In genomic region chr19:53991224-53992113, GRCh38 we compare ENCODE assay signal across 9 cellular contexts. TPM values are rescaled to one million over a fixed set of nuclear protein-coding genes. Genes with fewer than 3 reads are reported as not detected.
A peak's percentile ranks its signal among the peaks of the same experiment; 100 is the strongest.
DNase-seq lines count a peak whose midpoint lies in the region; ATAC-seq, FAIRE-seq and TF ChIP-seq lines count a peak whose summit lies in the region.
"Had no signal": no experiment of that assay in that cellular context is flagged by ENCODE, and none has a peak within 500 bp of the region (broad histone marks: within the 10 kb centered on the region; RNA-seq: fewer than 3 reads in every experiment).

Gene CACNG6 (plus strand): TSS chr19:53991637. CDS start chr19:53992878, 1,241 bp downstream.

- no peaks in the 10 kb centered on the region for H3K79me2 ChIP-seq in K562 (ENCODE audit: control insufficient read depth, insufficient read depth, low read length)
- no peaks in the 10 kb centered on the region for H3K79me2 ChIP-seq in mesendoderm (ENCODE audit: control insufficient read depth, insufficient read depth, low read length)

- peaks cover 38% of the 10 kb centered on the region for H3K27me3 Mint-ChIP-seq in HFFc6 (ENCODE audit: insufficient read depth)

- H4K5ac ChIP-seq in mesendoderm (ENCODE audit: low read length): no peak within 1 kb of the TSS

- no peak for TF ChIP-seq POLR2A in K562 (conservative IDR thresholded peaks at IDR 0.05)

- no peak for TF ChIP-seq RAD21 in K562 (CRISPR knock-in tag; conservative IDR thresholded peaks at IDR 0.05 in 1 of 2, IDR thresholded peaks at IDR 0.05 in 1 of 2)

- H3K4me3 Mint-ChIP-seq in HFFc6: peak within 1 kb of the TSS; percentile 57
- H3K4me3 Mint-ChIP-seq: activated CD8-positive, alpha-beta T cell treated with anti-CD3 and anti-CD28 coated beads, Interleukin-2, amount 10 ng/mL, durations not matched to agents 7 days and 5 days had no signal

- H3K27me3 ChIP-seq in AG04450 (ENCODE audit: control insufficient read depth, insufficient read depth, low read length): peaks cover 4% of the 10 kb centered on the region
- peaks cover 11 to 42% of the 10 kb centered on the region in 2 experiments for H3K27me3 ChIP-seq in K562 (ENCODE audit: control insufficient read depth in 2 of 2, insufficient read depth in 2 of 2, low read length in 2 of 2)
- H3K27me3 ChIP-seq in mesendoderm (ENCODE audit: insufficient read depth, low read length, poor library complexity): no peaks in the 10 kb centered on the region
- peaks cover 20% of the 10 kb centered on the region for H3K27me3 ChIP-seq in effector memory CD4-positive, alpha-beta T cell (replicated peaks; ENCODE audit: control insufficient read depth, insufficient read depth, low read length, poor library complexity, severe bottlenecking)

- no peak within 1 kb of the TSS for H2BK5ac ChIP-seq in mesendoderm (ENCODE audit: low read length)

- H3K79me1 ChIP-seq in mesendoderm (ENCODE audit: low read length): no peaks in the 10 kb centered on the region

- in situ Hi-C loops in K562 (cut with MboI): no loop called here

- H3K18ac ChIP-seq in mesendoderm (ENCODE audit: low read length): peak within 1 kb of the TSS; percentile 56

- peak within 1 kb of the TSS; percentile 46 for H3K4ac ChIP-seq in mesendoderm (ENCODE audit: low read depth, low read length)

- ATAC-seq in K562: no peak
- no peak for ATAC-seq in GM18870 (IDR thresholded peaks at IDR 0.05; ENCODE audit: unreplicated experiment)
- ATAC-seq in GM18873 (IDR thresholded peaks at IDR 0.05; ENCODE audit: low FRiP score, unreplicated experiment): no peak
- ATAC-seq: activated CD8-positive, alpha-beta T cell treated with anti-CD3 and anti-CD28 coated beads, Interleukin-2, amount 10 ng/mL, durations not matched to agents 7 days and 5 days had no signal

- no peak within 1 kb of the TSS for H3K27ac Mint-ChIP-seq in HFFc6
- H3K27ac Mint-ChIP-seq: activated CD8-positive, alpha-beta T cell treated with anti-CD3 and anti-CD28 coated beads, Interleukin-2, amount 10 ng/mL, durations not matched to agents 7 days and 5 days had no signal

- H3K56ac ChIP-seq in mesendoderm (ENCODE audit: low read length): peak within 1 kb of the TSS; percentile 74

- no peak within 1 kb of the TSS for H3K27ac ChIP-seq in AG04450 (ENCODE audit: low read depth, low read length)
- no peak within 1 kb of the TSS for H3K27ac ChIP-seq in K562 (ENCODE audit: extremely low read depth, low read depth, low read length)
- no peak within 1 kb of the TSS for H3K27ac ChIP-seq in mesendoderm (ENCODE audit: low read depth, low read length)
- H3K27ac ChIP-seq in effector memory CD4-positive, alpha-beta T cell (ENCODE audit: insufficient read depth, low read length, poor library complexity, severe bottlenecking): no peak within 1 kb of the TSS

- no peak within 1 kb of the TSS for H2BK15ac ChIP-seq in mesendoderm (replicated peaks; ENCODE audit: low read depth)

- H3K9me1 ChIP-seq in K562 (ENCODE audit: control insufficient read depth, insufficient read depth, low read length): no peaks in the 10 kb centered on the region

- H3K4me3 ChIP-seq in AG04450 (ENCODE audit: low read depth, low read length) (peak within 1 kb of the TSS; percentile 51), K562 (no peak within 1 kb of the TSS), mesendoderm (ENCODE audit: low read length) (no peak within 1 kb of the TSS)
- H3K4me3 ChIP-seq in effector memory CD4-positive, alpha-beta T cell (ENCODE audit: insufficient read depth, low read depth, low read length, poor library complexity, severe bottlenecking): no peak within 1 kb of the TSS

- no peaks in the 10 kb centered on the region for H3K9me3 ChIP-seq in AG04450 (ENCODE audit: control insufficient read depth, insufficient read depth, low read length)
- no peaks in the 10 kb centered on the region for H3K9me3 ChIP-seq in K562 (replicated peaks; ENCODE audit: control insufficient read depth, insufficient read depth, low read depth, low read length)
- no peaks in the 10 kb centered on the region for H3K9me3 ChIP-seq in effector memory CD4-positive, alpha-beta T cell (ENCODE audit: control insufficient read depth, low read length)

- TF ChIP-seq CTCF in AG04450 (IDR thresholded peaks at IDR 0.05; ENCODE audit: low read depth, low read length): no peak
- TF ChIP-seq CTCF in HFFc6 (IDR thresholded peaks at IDR 0.05): no peak
- TF ChIP-seq CTCF in K562 (IDR thresholded peaks at IDR 0.05 in 2 of 3, conservative IDR thresholded peaks at IDR 0.05 in 1 of 3; ENCODE audit: insufficient read depth in 2 of 3, low read depth in 1 of 3, low read length in 3 of 3): no peak

- TF ChIP-seq EP300 in K562 (IDR thresholded peaks at IDR 0.05; ENCODE audit: low read length): no peak

- no peak for FAIRE-seq in K562 (lab: Jason Lieb, UNC)

- peaks cover 14% of the 10 kb centered on the region; the same call in 1 of the 2 replicates for H3K4me1 Mint-ChIP-seq in HFFc6 (ENCODE audit: low read depth)

- CTCF ChIA-PET in AG04450 (lab: Charles Lee) (interaction anchor here (0.8 kb wide), 1 partner anchor 40 kb away, joined by 3 read pairs; no protein-coding TSS in a partner anchor), K562 (lab: Yijun Ruan, JAX; ENCODE audit: low intra/inter-chr PET ratio) (no interaction called here)

- H3K4me1 ChIP-seq in K562 (replicated peaks in 1 of 2; ENCODE audit: control insufficient read depth in 2 of 2, insufficient read depth in 2 of 2, low read length in 2 of 2) (peaks cover 0 to 8% of the 10 kb centered on the region in 2 experiments; a peak in 2 of 5 replicates), mesendoderm (ENCODE audit: control insufficient read depth, low read depth, low read length) (no peaks in the 10 kb centered on the region)
- H3K4me1 ChIP-seq in effector memory CD4-positive, alpha-beta T cell (ENCODE audit: control insufficient read depth, insufficient read depth, low read length, poor library complexity, severe bottlenecking): no peaks in the 10 kb centered on the region

- BruUV-seq in K562 (replicated peaks; lab: Mats Ljungman, UMichigan): no TSS peak

- no peak for DNase-seq in AG04450 (ENCODE audit: low read depth, low spot score)
- DNase-seq in HFFc6: no peak
- DNase-seq in K562 (ENCODE audit: extremely low read depth in 1 of 4, low spot score in 3 of 4): peak in 1 of 4 experiments; percentile 20
- DNase-seq in mesendoderm: peak; percentile 67
- no peak for DNase-seq in effector memory CD4-positive, alpha-beta T cell
- no peak for DNase-seq in stimulated activated CD4-positive, alpha-beta T cell treated with anti-CD3 and anti-CD28 coated beads, Interleukin-12 subunit alpha, Interleukin-12 subunit beta, amount 100 ng/mL, for 4 hours
- DNase-seq: activated CD8-positive, alpha-beta T cell treated with anti-CD3 and anti-CD28 coated beads, Interleukin-2, amount 10 ng/mL, durations not matched to agents 7 days and 5 days had no signal

- H4K20me1 ChIP-seq in K562 (replicated peaks; ENCODE audit: control insufficient read depth, insufficient read depth, low read length): no peaks in the 10 kb centered on the region; the same call in 1 of the 2 replicates

- 3% methylated on average over 23 of the region's 66 CpGs for WGBS in K562 (ENCODE audit: insufficient coverage, low coverage, missing lambda C conversion rate)
- WGBS in mesendoderm (ENCODE audit: extremely low coverage, insufficient coverage, low lambda C conversion rate): no CpG with 5 or more reads among the region's 66 CpGs

- no peak within 1 kb of the TSS for H4K8ac ChIP-seq in mesendoderm (ENCODE audit: low read depth, low read length)

- POLR2A ChIA-PET in AG04450 (lab: Yijun Ruan, JAX): no interaction called here
- POLR2A ChIA-PET in K562 (lab: Yijun Ruan, JAX): no interaction called here

- H3K36me3 ChIP-seq in K562 (ENCODE audit: control insufficient read depth, insufficient read depth, low read length): no peaks in the 10 kb centered on the region
- H3K36me3 ChIP-seq in mesendoderm (ENCODE audit: control insufficient read depth, insufficient read depth, low read length): no peaks in the 10 kb centered on the region
- no peaks in the 10 kb centered on the region for H3K36me3 ChIP-seq in effector memory CD4-positive, alpha-beta T cell (ENCODE audit: control insufficient read depth, insufficient read depth, low read length)

- no peak within 1 kb of the TSS for H3K23ac ChIP-seq in mesendoderm (ENCODE audit: low read length)

- no peak within 1 kb of the TSS for H2BK120ac ChIP-seq in mesendoderm (ENCODE audit: low read depth, low read length)

- no peak within 1 kb of the TSS for H3K4me2 ChIP-seq in K562 (ENCODE audit: insufficient read depth, low read length)
- H3K4me2 ChIP-seq in mesendoderm (ENCODE audit: low read length): peak within 1 kb of the TSS; percentile 44

- no peaks in the 10 kb centered on the region for H3K9me3 Mint-ChIP-seq in HFFc6

- H2AFZ ChIP-seq in K562 (ENCODE audit: low read depth, low read length): no peak within 1 kb of the TSS

- no peak within 1 kb of the TSS for H3K9ac ChIP-seq in K562 (ENCODE audit: insufficient read depth in 1 of 2, low read depth in 2 of 2, low read length in 2 of 2)
- H3K9ac ChIP-seq in mesendoderm (ENCODE audit: low read length): peak within 1 kb of the TSS; percentile 61

- H3K36me3 Mint-ChIP-seq in HFFc6 (ENCODE audit: low read depth): no peaks in the 10 kb centered on the region

- intact Hi-C loops in K562 (cut with micrococcal nuclease): no loop called here

- no peak within 1 kb of the TSS for H2AK5ac ChIP-seq in mesendoderm (ENCODE audit: low read length)

TF ChIP-seq in K562, 482 proteins besides CTCF, POLR2A, EP300 and RAD21 (continues in another document):
- peak; percentile 26; the same call in 1 of the 2 replicates for TF ChIP-seq RFX1 (IDR thresholded peaks at IDR 0.05)

RNA-seq across cellular contexts. Expression of gene CACNG6, which starts in this region (rescaled TPM):
- polyA plus RNA-seq in AG04450 (2011; rRNA removed) (0.17 and 0.19 TPM in 2 replicates), K562 (2011; rRNA removed) (not detected in 2 replicates), K562 (2014; fragmentation: Illumina TruSeq; extraction: Trizol) (not detected in 2 replicates), K562 (2014; fragmentation: Nextera tagmentation; extraction: Ambion mirVana) (not detected), K562 (2014; rRNA removed) (not detected in 2 replicates)
- not detected in 2 replicates for polyA minus RNA-seq in AG04450 (2011; rRNA and poly(A)+ RNA removed)
- total RNA-seq in HFFc6 (2021; fragmentation: NEBNext Ultra II Directional; extraction: Animal tissue kit (Norgen Biotek cat#: 25700)): not detected
- not detected in 2 replicates for total RNA-seq in K562 (2011; cell fraction: chromatin; rRNA removed; ENCODE audit: low replicate concordance)
- not detected in 2 replicates for total RNA-seq in K562 (2011; cell fraction: nucleolus; rRNA removed)
- total RNA-seq in K562 (2011; cell fraction: nucleoplasm; rRNA removed): not detected in 2 replicates
- total RNA-seq in K562 (2014; rRNA removed) (not detected in 2 replicates), K562 (2014; rRNA removed; fragmentation: Illumina TruSeq; extraction: Trizol) (not detected in 2 replicates), K562 (2015; rRNA removed; fragmentation: Illumina TruSeq; extraction: Trizol) (not detected in 2 replicates), K562 (2021) (not detected in 2 replicates)
- not detected in 2 replicates for polyA plus RNA-seq in K562 (2011; cell fraction: cytosol; rRNA removed)
- polyA plus RNA-seq in K562 (2011; cell fraction: nucleus; rRNA removed): not detected in 2 replicates
- polyA plus RNA-seq in K562 (2012): not detected in 2 replicates
- polyA minus RNA-seq in K562 (2011; rRNA and poly(A)+ RNA removed): not detected in 2 replicates
- polyA minus RNA-seq in K562 (2011; cell fraction: cytosol; rRNA and poly(A)+ RNA removed): not detected in 2 replicates
- polyA minus RNA-seq in K562 (2011; cell fraction: nucleus; rRNA and poly(A)+ RNA removed): not detected in 2 replicates
- polyA plus RNA-seq in mesendoderm (2013, experiment 1 of 2): 0.20 TPM
- 0.20 TPM for polyA plus RNA-seq in mesendoderm (2013, experiment 2 of 2)
- total RNA-seq: activated CD8-positive, alpha-beta T cell treated with anti-CD3 and anti-CD28 coated beads, Interleukin-2, amount 10 ng/mL, durations not matched to agents 7 days and 5 days had no signal
